Comparison of ENCODE assay signal across 1 cellular context in the genomic region with DNA sequence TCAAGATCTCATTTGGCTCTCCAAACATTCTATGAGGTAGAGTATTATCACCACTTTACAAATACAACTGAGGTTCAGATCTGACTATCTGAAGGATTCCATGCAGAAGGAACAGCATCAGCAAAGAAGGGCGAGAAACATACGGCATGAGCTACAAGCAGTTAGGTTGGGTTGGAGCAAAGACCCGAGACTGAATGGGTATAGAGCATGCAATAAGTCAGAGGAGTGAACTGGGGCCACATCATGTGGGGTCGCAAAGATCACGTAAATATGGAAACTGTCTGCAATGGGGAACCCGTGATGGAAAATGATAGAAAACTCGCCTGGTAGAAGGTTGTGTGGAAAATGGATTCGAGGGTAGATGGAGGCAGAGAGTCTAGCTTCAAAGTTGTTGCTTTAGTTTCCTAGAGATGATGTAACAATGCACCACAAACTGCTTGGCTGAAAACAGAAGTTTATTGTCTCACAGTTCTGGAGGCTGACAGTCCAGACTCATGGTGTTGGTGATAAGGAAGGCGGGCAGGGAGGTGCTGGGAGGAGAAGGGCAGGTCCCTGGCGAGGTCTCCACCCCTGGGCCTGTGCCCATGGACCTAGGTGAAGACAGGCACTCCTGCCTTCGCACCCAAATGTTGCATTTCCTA.
TF ChIP-seq lines count a peak whose summit lies in the region.

No MANE protein-coding gene starts in this region.

TF ChIP-seq in K562, 482 proteins besides CTCF, POLR2A, EP300 and RAD21 (continued from another document and continues in another):
- TF ChIP-seq, protein P1, sequence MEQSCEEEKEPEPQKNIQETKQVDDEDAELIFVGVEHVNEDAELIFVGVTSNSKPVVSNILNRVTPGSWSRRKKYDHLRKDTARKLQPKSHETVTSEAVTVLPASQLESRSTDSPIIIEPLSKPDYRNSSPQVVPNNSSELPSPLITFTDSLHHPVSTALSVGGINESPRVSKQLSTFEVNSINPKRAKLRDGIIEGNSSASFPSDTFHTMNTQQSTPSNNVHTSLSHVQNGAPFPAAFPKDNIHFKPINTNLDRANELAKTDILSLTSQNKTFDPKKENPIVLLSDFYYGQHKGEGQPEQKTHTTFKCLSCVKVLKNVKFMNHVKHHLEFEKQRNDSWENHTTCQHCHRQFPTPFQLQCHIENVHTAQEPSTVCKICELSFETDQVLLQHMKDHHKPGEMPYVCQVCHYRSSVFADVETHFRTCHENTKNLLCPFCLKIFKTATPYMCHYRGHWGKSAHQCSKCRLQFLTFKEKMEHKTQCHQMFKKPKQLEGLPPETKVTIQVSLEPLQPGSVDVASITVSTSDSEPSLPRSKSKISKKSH (CRISPR knock-in tag; IDR thresholded peaks at IDR 0.05), result no peak
- TF ChIP-seq U2AF1 (optimal IDR thresholded peaks at IDR 0.05; ENCODE audit: low read depth, low read length), result no peak
- TF ChIP-seq, protein P2, sequence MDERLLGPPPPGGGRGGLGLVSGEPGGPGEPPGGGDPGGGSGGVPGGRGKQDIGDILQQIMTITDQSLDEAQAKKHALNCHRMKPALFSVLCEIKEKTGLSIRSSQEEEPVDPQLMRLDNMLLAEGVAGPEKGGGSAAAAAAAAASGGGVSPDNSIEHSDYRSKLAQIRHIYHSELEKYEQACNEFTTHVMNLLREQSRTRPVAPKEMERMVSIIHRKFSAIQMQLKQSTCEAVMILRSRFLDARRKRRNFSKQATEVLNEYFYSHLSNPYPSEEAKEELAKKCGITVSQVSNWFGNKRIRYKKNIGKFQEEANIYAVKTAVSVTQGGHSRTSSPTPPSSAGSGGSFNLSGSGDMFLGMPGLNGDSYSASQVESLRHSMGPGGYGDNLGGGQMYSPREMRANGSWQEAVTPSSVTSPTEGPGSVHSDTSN (CRISPR knock-in tag; IDR thresholded peaks at IDR 0.05; ENCODE audit: low read depth), result no peak
- TF ChIP-seq, protein P2 (tag; conservative IDR thresholded peaks at IDR 0.05; ENCODE audit: low read depth), result peak; percentile 45; the same call in 1 of the 2 replicates
- 0 out of 2 replicates have a peak, but pooled peaks have one; percentile 17 for TF ChIP-seq NFXL1 (CRISPR knock-in tag; IDR thresholded peaks at IDR 0.05)
- TF ChIP-seq HDGF (IDR thresholded peaks at IDR 0.05), result no peak
- TF ChIP-seq ZNF316 (IDR thresholded peaks at IDR 0.05), result no peak
- TF ChIP-seq, protein P3, sequence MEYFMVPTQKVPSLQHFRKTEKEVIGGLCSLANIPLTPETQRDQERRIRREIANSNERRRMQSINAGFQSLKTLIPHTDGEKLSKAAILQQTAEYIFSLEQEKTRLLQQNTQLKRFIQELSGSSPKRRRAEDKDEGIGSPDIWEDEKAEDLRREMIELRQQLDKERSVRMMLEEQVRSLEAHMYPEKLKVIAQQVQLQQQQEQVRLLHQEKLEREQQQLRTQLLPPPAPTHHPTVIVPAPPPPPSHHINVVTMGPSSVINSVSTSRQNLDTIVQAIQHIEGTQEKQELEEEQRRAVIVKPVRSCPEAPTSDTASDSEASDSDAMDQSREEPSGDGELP (CRISPR knock-in tag; IDR thresholded peaks at IDR 0.05; ENCODE audit: borderline replicate concordance), result no peak
- TF ChIP-seq YY1 (IDR thresholded peaks at IDR 0.05; ENCODE audit: borderline replicate concordance in 1 of 3, control insufficient read depth in 1 of 3, extremely low read depth in 1 of 3, insufficient read depth in 3 of 3, insufficient read length in 1 of 3, insufficient replicate concordance in 2 of 3, low read depth in 1 of 3, low read length in 2 of 3), result no peak
- TF ChIP-seq, protein P4, sequence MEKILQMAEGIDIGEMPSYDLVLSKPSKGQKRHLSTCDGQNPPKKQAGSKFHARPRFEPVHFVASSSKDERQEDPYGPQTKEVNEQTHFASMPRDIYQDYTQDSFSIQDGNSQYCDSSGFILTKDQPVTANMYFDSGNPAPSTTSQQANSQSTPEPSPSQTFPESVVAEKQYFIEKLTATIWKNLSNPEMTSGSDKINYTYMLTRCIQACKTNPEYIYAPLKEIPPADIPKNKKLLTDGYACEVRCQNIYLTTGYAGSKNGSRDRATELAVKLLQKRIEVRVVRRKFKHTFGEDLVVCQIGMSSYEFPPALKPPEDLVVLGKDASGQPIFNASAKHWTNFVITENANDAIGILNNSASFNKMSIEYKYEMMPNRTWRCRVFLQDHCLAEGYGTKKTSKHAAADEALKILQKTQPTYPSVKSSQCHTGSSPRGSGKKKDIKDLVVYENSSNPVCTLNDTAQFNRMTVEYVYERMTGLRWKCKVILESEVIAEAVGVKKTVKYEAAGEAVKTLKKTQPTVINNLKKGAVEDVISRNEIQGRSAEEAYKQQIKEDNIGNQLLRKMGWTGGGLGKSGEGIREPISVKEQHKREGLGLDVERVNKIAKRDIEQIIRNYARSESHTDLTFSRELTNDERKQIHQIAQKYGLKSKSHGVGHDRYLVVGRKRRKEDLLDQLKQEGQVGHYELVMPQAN (IDR thresholded peaks at IDR 0.05; ENCODE audit: borderline replicate concordance), result no peak
- no peak for TF ChIP-seq NR2C1 (IDR thresholded peaks at IDR 0.05)
- TF ChIP-seq NR2C1 (tag; IDR thresholded peaks at IDR 0.05), result peak; percentile 52
- TF ChIP-seq FOXJ3 (CRISPR knock-in tag; IDR thresholded peaks at IDR 0.05), result no peak
- no peak for TF ChIP-seq SMARCA5 (IDR thresholded peaks at IDR 0.05)
- no peak for TF ChIP-seq PHF21A (IDR thresholded peaks at IDR 0.05; ENCODE audit: borderline replicate concordance, low read depth)
- TF ChIP-seq ZNF668 (CRISPR knock-in tag; IDR thresholded peaks at IDR 0.05), result no peak
- no peak for TF ChIP-seq LEF1 (IDR thresholded peaks at IDR 0.05)
- no peak for TF ChIP-seq ASH1L (IDR thresholded peaks at IDR 0.05; ENCODE audit: borderline replicate concordance, low read depth, partially characterized antibody)
- no peak for TF ChIP-seq MTF1 (CRISPR knock-in tag; IDR thresholded peaks at IDR 0.05; ENCODE audit: borderline replicate concordance)
- TF ChIP-seq ZNF778 (CRISPR knock-in tag; IDR thresholded peaks at IDR 0.05), result no peak
- no peak for TF ChIP-seq KDM2B (CRISPR knock-in tag; IDR thresholded peaks at IDR 0.05)
- no peak for TF ChIP-seq NEUROD1 (IDR thresholded peaks at IDR 0.05; ENCODE audit: borderline replicate concordance, low read depth, low read length, partially characterized antibody)
- TF ChIP-seq NCOA1 (IDR thresholded peaks at IDR 0.05; ENCODE audit: low read depth), result no peak
- no peak for TF ChIP-seq TCFL5 (CRISPR knock-in tag; conservative IDR thresholded peaks at IDR 0.05)
- no peak for TF ChIP-seq KAT8 (IDR thresholded peaks at IDR 0.05; ENCODE audit: low read depth)
- TF ChIP-seq PHB2 (IDR thresholded peaks at IDR 0.05; ENCODE audit: low read depth), result no peak
- TF ChIP-seq RBM39 (optimal IDR thresholded peaks at IDR 0.05; ENCODE audit: low read depth, low read length), result no peak
- TF ChIP-seq, protein P5, sequence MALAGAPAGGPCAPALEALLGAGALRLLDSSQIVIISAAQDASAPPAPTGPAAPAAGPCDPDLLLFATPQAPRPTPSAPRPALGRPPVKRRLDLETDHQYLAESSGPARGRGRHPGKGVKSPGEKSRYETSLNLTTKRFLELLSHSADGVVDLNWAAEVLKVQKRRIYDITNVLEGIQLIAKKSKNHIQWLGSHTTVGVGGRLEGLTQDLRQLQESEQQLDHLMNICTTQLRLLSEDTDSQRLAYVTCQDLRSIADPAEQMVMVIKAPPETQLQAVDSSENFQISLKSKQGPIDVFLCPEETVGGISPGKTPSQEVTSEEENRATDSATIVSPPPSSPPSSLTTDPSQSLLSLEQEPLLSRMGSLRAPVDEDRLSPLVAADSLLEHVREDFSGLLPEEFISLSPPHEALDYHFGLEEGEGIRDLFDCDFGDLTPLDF (CRISPR knock-in tag; IDR thresholded peaks at IDR 0.05), result no peak
- TF ChIP-seq CBFA2T2 (conservative IDR thresholded peaks at IDR 0.05), result no peak; the same call in 1 of the 2 replicates
- TF ChIP-seq DMBX1 (CRISPR knock-in tag; IDR thresholded peaks at IDR 0.05; ENCODE audit: borderline replicate concordance), result peak; percentile 67
- TF ChIP-seq, protein P6, sequence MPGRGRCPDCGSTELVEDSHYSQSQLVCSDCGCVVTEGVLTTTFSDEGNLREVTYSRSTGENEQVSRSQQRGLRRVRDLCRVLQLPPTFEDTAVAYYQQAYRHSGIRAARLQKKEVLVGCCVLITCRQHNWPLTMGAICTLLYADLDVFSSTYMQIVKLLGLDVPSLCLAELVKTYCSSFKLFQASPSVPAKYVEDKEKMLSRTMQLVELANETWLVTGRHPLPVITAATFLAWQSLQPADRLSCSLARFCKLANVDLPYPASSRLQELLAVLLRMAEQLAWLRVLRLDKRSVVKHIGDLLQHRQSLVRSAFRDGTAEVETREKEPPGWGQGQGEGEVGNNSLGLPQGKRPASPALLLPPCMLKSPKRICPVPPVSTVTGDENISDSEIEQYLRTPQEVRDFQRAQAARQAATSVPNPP (IDR thresholded peaks at IDR 0.05; ENCODE audit: borderline replicate concordance, insufficient read depth, insufficient read length), result no peak
- TF ChIP-seq LARP7 (IDR thresholded peaks at IDR 0.05), result no peak
- TF ChIP-seq, protein P7, sequence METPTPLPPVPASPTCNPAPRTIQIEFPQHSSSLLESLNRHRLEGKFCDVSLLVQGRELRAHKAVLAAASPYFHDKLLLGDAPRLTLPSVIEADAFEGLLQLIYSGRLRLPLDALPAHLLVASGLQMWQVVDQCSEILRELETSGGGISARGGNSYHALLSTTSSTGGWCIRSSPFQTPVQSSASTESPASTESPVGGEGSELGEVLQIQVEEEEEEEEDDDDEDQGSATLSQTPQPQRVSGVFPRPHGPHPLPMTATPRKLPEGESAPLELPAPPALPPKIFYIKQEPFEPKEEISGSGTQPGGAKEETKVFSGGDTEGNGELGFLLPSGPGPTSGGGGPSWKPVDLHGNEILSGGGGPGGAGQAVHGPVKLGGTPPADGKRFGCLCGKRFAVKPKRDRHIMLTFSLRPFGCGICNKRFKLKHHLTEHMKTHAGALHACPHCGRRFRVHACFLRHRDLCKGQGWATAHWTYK (CRISPR knock-in tag; IDR thresholded peaks at IDR 0.05), result 0 out of 2 replicates have a peak, but pooled peaks have one; percentile 19
- no peak for TF ChIP-seq ZNF197 (CRISPR knock-in tag; IDR thresholded peaks at IDR 0.05; ENCODE audit: low read depth)
- no peak for TF ChIP-seq MEF2A (IDR thresholded peaks at IDR 0.05; ENCODE audit: control insufficient read depth, low read depth, low read length)
- no peak for TF ChIP-seq KLF16 (IDR thresholded peaks at IDR 0.05)
- TF ChIP-seq, protein P8, sequence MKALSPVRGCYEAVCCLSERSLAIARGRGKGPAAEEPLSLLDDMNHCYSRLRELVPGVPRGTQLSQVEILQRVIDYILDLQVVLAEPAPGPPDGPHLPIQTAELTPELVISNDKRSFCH (CRISPR knock-in tag; IDR thresholded peaks at IDR 0.05), result no peak
- TF ChIP-seq, protein P8 (tag; IDR thresholded peaks at IDR 0.05), result no peak
- TF ChIP-seq, protein P9, sequence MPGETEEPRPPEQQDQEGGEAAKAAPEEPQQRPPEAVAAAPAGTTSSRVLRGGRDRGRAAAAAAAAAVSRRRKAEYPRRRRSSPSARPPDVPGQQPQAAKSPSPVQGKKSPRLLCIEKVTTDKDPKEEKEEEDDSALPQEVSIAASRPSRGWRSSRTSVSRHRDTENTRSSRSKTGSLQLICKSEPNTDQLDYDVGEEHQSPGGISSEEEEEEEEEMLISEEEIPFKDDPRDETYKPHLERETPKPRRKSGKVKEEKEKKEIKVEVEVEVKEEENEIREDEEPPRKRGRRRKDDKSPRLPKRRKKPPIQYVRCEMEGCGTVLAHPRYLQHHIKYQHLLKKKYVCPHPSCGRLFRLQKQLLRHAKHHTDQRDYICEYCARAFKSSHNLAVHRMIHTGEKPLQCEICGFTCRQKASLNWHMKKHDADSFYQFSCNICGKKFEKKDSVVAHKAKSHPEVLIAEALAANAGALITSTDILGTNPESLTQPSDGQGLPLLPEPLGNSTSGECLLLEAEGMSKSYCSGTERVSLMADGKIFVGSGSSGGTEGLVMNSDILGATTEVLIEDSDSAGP (CRISPR knock-in tag; IDR thresholded peaks at IDR 0.05), result no peak
- no peak for TF ChIP-seq EZH2 (IDR thresholded peaks at IDR 0.05; ENCODE audit: borderline replicate concordance, low read depth, low read length)
- TF ChIP-seq, protein P10, sequence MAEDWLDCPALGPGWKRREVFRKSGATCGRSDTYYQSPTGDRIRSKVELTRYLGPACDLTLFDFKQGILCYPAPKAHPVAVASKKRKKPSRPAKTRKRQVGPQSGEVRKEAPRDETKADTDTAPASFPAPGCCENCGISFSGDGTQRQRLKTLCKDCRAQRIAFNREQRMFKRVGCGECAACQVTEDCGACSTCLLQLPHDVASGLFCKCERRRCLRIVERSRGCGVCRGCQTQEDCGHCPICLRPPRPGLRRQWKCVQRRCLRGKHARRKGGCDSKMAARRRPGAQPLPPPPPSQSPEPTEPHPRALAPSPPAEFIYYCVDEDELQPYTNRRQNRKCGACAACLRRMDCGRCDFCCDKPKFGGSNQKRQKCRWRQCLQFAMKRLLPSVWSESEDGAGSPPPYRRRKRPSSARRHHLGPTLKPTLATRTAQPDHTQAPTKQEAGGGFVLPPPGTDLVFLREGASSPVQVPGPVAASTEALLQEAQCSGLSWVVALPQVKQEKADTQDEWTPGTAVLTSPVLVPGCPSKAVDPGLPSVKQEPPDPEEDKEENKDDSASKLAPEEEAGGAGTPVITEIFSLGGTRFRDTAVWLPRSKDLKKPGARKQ (CRISPR knock-in tag; IDR thresholded peaks at IDR 0.05), result no peak
- no peak for TF ChIP-seq NFE2 (IDR thresholded peaks at IDR 0.05; ENCODE audit: low read depth)
- TF ChIP-seq, protein P11, sequence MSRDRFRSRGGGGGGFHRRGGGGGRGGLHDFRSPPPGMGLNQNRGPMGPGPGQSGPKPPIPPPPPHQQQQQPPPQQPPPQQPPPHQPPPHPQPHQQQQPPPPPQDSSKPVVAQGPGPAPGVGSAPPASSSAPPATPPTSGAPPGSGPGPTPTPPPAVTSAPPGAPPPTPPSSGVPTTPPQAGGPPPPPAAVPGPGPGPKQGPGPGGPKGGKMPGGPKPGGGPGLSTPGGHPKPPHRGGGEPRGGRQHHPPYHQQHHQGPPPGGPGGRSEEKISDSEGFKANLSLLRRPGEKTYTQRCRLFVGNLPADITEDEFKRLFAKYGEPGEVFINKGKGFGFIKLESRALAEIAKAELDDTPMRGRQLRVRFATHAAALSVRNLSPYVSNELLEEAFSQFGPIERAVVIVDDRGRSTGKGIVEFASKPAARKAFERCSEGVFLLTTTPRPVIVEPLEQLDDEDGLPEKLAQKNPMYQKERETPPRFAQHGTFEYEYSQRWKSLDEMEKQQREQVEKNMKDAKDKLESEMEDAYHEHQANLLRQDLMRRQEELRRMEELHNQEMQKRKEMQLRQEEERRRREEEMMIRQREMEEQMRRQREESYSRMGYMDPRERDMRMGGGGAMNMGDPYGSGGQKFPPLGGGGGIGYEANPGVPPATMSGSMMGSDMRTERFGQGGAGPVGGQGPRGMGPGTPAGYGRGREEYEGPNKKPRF (IDR thresholded peaks at IDR 0.05; ENCODE audit: low read depth, low read length), result no peak
